Comparison of ENCODE assay signal across 22 cellular contexts in genomic region chr3:52391096-52391495, GRCh38. TPM values are rescaled to one million over a fixed set of nuclear protein-coding genes. Genes with fewer than 3 reads are reported as not detected.
"Had no signal": no experiment of that assay in that cellular context is flagged by ENCODE, and none has a peak within 500 bp of the region (broad histone marks: within the 10 kb centered on the region; RNA-seq: fewer than 3 reads in every experiment).

No MANE protein-coding gene starts in this region.

- ATAC-seq: Panc1, PC-3 had no signal

- H3K27me3 ChIP-seq: MG63 had no signal

- H3K4me3 ChIP-seq: MG63 had no signal

- H3K36me3 ChIP-seq: MG63 had no signal

- DNase-seq: KBM-7, MG63, NCI-H1092, NCI-H1105 treated with DMSO at 0.1 percent for 48 hours, NCI-H1417 treated with DMSO at 0.1 percent for 48 hours, NCI-H146, NCI-H1694 treated with DMSO at 0.1 percent for 48 hours, NCI-H1930, NCI-H2081, NCI-H2107, NCI-H2227 treated with DMSO at 0.1 percent for 48 hours, NCI-H524 treated with DMSO at 0.1 percent for 48 hours, NCI-H69, NCI-H774, PC-3, SHP77, SK-N-SH, SW 1271 had no signal

- H3K9ac ChIP-seq: SK-N-SH had no signal

- H3K9me3 ChIP-seq: MG63, SK-N-SH had no signal

- H3K27ac ChIP-seq: RWPE1 had no signal

RNA-seq across cellular contexts. Expression of gene SEMA3G, which starts 53.8 kb away (rescaled TPM):
- total RNA-seq: LHCN-M2, OCI-LY7 had no signal
